In the genomic region with DNA sequence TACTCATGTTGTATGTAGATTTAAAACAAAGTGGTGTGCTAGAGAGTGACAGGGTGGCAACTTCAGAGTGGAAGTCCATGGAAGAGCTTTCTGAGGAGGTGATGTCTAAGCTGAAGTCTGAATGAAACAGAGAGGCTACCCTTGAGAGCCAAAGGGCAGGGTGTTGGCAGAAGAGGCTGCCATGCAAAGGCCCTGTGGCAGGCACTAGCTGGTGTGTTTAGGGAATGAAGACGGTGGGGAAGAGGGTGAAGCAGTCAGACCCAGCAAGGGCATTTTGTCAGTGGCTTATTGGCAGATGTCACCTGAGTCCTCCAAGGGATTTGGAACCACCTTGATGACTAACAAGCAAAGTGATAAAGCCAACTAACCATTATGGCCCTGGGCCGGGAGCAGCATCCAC, we compare ENCODE assay signal across 7 cellular contexts.
"Had no signal": no experiment of that assay in that cellular context is flagged by ENCODE, and none has a peak within 500 bp of the region (broad histone marks: within the 10 kb centered on the region; RNA-seq: fewer than 3 reads in every experiment).

No MANE protein-coding gene starts in this region.

- ATAC-seq: HCT116 had no signal

- H3K4me3 ChIP-seq: GM23248, HAP-1 had no signal

- H3K9me3 ChIP-seq: HAP-1 had no signal

- H3K36me3 ChIP-seq: HAP-1 had no signal

- H3K27ac ChIP-seq: GM23248 had no signal

- DNase-seq: GM23248, GOT3, H7, IMR-90, KBM-7 had no signal

- H2AFZ ChIP-seq: GM23248 had no signal
